8 cellular contexts compared by ENCODE assay signal in genomic region chr19:50835785-50836542, GRCh38. TPM values are rescaled to one million over a fixed set of nuclear protein-coding genes. Genes with fewer than 3 reads are reported as not detected.
DNase-seq lines count a peak whose midpoint lies in the region; ATAC-seq lines count a peak whose summit lies in the region.

No MANE protein-coding gene starts in this region.

- H3K4me3 ChIP-seq in CD4-positive, CD25-positive, alpha-beta regulatory T cell (ENCODE audit: low read depth, low read length) = peak overlapping the region; percentile 51
- H3K4me3 ChIP-seq in HUES48 (ENCODE audit: low read depth, low read length) = peak overlapping the region; percentile 92
- peak overlapping the region; percentile 86 for H3K4me3 ChIP-seq in SK-N-MC

- H3K36me3 ChIP-seq in CD4-positive, CD25-positive, alpha-beta regulatory T cell (ENCODE audit: control insufficient read depth, insufficient read depth, low read length) = no peaks in the 10 kb centered on the region
- no peaks in the 10 kb centered on the region for H3K36me3 ChIP-seq in HUES48 (ENCODE audit: control insufficient read depth, insufficient read depth, low read length)
- H3K36me3 ChIP-seq in SK-N-MC (ENCODE audit: insufficient read depth, low read length) = no peaks in the 10 kb centered on the region

- peak overlapping the region in 1 of 3 donors; percentile 46 for H3K27ac Mint-ChIP-seq in CD4-positive, CD25-positive, alpha-beta regulatory T cell
- H3K27ac Mint-ChIP-seq in activated naive CD8-positive, alpha-beta T cell = no peak overlapping the region

- H3K4me1 Mint-ChIP-seq in CD4-positive, CD25-positive, alpha-beta regulatory T cell = peaks cover 0 to 18% (median 11%) of the 10 kb centered on the region in 4 donors
- peaks cover 13% of the 10 kb centered on the region for H3K4me1 Mint-ChIP-seq in activated naive CD8-positive, alpha-beta T cell (ENCODE audit: low read depth)

- no peaks in the 10 kb centered on the region for H3K9me3 ChIP-seq in CD4-positive, CD25-positive, alpha-beta regulatory T cell (ENCODE audit: control insufficient read depth in 2 of 2, low read length in 2 of 2)
- no peaks in the 10 kb centered on the region for H3K9me3 ChIP-seq in HUES48 (ENCODE audit: control insufficient read depth, insufficient read depth, low read length)
- H3K9me3 ChIP-seq in SK-N-MC (ENCODE audit: low read depth, low read length) = no peaks in the 10 kb centered on the region

- no peak overlapping the region for H3K27ac ChIP-seq in CD4-positive, CD25-positive, alpha-beta regulatory T cell (ENCODE audit: insufficient read depth, low read length, poor library complexity, severe bottlenecking)
- H3K27ac ChIP-seq in HUES48 (ENCODE audit: low read depth, low read length) = no peak overlapping the region
- H3K27ac ChIP-seq in SK-N-MC = no peak overlapping the region

- peak overlapping the region; percentile 77 for H3K9ac ChIP-seq in HUES48 (ENCODE audit: low read depth, low read length)
- H3K9ac ChIP-seq in SK-N-MC (ENCODE audit: insufficient read length) = peak overlapping the region; percentile 54

- peak overlapping the region; percentile 81 to 96 (median 90) for H3K4me3 Mint-ChIP-seq in CD4-positive, CD25-positive, alpha-beta regulatory T cell
- H3K4me3 Mint-ChIP-seq in activated naive CD8-positive, alpha-beta T cell = peak overlapping the region; percentile 85

- no peaks in the 10 kb centered on the region for H3K27me3 ChIP-seq in CD4-positive, CD25-positive, alpha-beta regulatory T cell (ENCODE audit: control insufficient read depth, insufficient read depth, low read length)
- H3K27me3 ChIP-seq in HUES48 (ENCODE audit: control insufficient read depth, insufficient read depth, low read length) = peaks cover 32% of the 10 kb centered on the region

- peak; percentile 58 to 82 for ATAC-seq in CD4-positive, CD25-positive, alpha-beta regulatory T cell (ENCODE audit: low read depth in 2 of 2)
- ATAC-seq in GM19397 (IDR thresholded peaks at IDR 0.05; ENCODE audit: unreplicated experiment) = peak; percentile 80
- peak; percentile 89 to 98 for ATAC-seq in left cardiac atrium

- peaks cover 43% of the 10 kb centered on the region for H3K27me3 Mint-ChIP-seq in CD4-positive, CD25-positive, alpha-beta regulatory T cell
- H3K27me3 Mint-ChIP-seq in activated naive CD8-positive, alpha-beta T cell = peaks cover 27% of the 10 kb centered on the region

- peaks cover 0 to 3% (median 0%) of the 10 kb centered on the region in 7 donors for H3K9me3 Mint-ChIP-seq in CD4-positive, CD25-positive, alpha-beta regulatory T cell
- H3K9me3 Mint-ChIP-seq in activated naive CD8-positive, alpha-beta T cell (ENCODE audit: low read depth) = no peaks in the 10 kb centered on the region

- peak; percentile 50 to 66 (median 51) for DNase-seq in CD4-positive, CD25-positive, alpha-beta regulatory T cell
- DNase-seq in SK-N-MC (ENCODE audit: low read depth, low spot score) (no peak), left cardiac atrium (peak; percentile 78), posterior cingulate gyrus (peak; percentile 25 to 95 (median 58)), ureter (ENCODE audit: low spot score) (peak; percentile 70)

- intact Hi-C loops in left cardiac atrium (cut with DNase I) (no loop called here), posterior cingulate gyrus (cut with DNase I) (no loop called here)

- peaks cover 15% of the 10 kb centered on the region for H3K4me1 ChIP-seq in CD4-positive, CD25-positive, alpha-beta regulatory T cell (ENCODE audit: control insufficient read depth, insufficient read depth, low read length, poor library complexity, severe bottlenecking)
- peaks cover 3% of the 10 kb centered on the region; the same call in 1 of the 2 replicates for H3K4me1 ChIP-seq in HUES48 (ENCODE audit: control insufficient read depth, insufficient read depth, low read length)

- no peaks in the 10 kb centered on the region for H3K36me3 Mint-ChIP-seq in CD4-positive, CD25-positive, alpha-beta regulatory T cell
- no peaks in the 10 kb centered on the region for H3K36me3 Mint-ChIP-seq in activated naive CD8-positive, alpha-beta T cell

RNA-seq across cellular contexts. Expression of gene KLK15, which starts 2.6 kb away (rescaled TPM):
- not detected for total RNA-seq in CD4-positive, CD25-positive, alpha-beta regulatory T cell
- polyA plus RNA-seq in CD4-positive, CD25-positive, alpha-beta regulatory T cell = not detected
- total RNA-seq in left cardiac atrium (not detected), ureter (not detected)

RNA-seq across cellular contexts. Expression of gene KLK1, which starts 12.4 kb away (rescaled TPM):
- 0.47 TPM for total RNA-seq in CD4-positive, CD25-positive, alpha-beta regulatory T cell
- polyA plus RNA-seq in CD4-positive, CD25-positive, alpha-beta regulatory T cell = under 1 TPM in 1 of 4 donors, not detected in 3; 0.48 TPM
- total RNA-seq in left cardiac atrium (under 1 TPM in 1 of 2 donors, not detected in 1; 0.27 TPM), ureter (0.60 TPM)

RNA-seq across cellular contexts. Expression of gene KLK3, which starts 18.8 kb away (rescaled TPM):
- total RNA-seq in CD4-positive, CD25-positive, alpha-beta regulatory T cell = not detected
- not detected for polyA plus RNA-seq in CD4-positive, CD25-positive, alpha-beta regulatory T cell
- total RNA-seq in left cardiac atrium (not detected), ureter (not detected)

RNA-seq across cellular contexts. Expression of gene KLK2, which starts 37.3 kb away (rescaled TPM):
- total RNA-seq in CD4-positive, CD25-positive, alpha-beta regulatory T cell = not detected
- not detected for polyA plus RNA-seq in CD4-positive, CD25-positive, alpha-beta regulatory T cell
- not detected for total RNA-seq in left cardiac atrium
- total RNA-seq in ureter = not detected

RNA-seq across cellular contexts. Expression of gene ACP4, which starts 45.7 kb away (rescaled TPM):
- not detected for total RNA-seq in CD4-positive, CD25-positive, alpha-beta regulatory T cell
- polyA plus RNA-seq in CD4-positive, CD25-positive, alpha-beta regulatory T cell = not detected
- total RNA-seq in left cardiac atrium (not detected), ureter (not detected)
